Comparison of ENCODE assay signal across 8 cellular contexts in genomic region chr6:43516367-43516696, GRCh38. TPM values are rescaled to one million over a fixed set of nuclear protein-coding genes. Genes with fewer than 3 reads are reported as not detected.
DNase-seq lines count a peak whose midpoint lies in the region; ATAC-seq and TF ChIP-seq lines count a peak whose summit lies in the region.

No MANE protein-coding gene starts in this region.

- no peak for TF ChIP-seq CTCF in activated CD8-positive, alpha-beta T cell treated with anti-CD3 and anti-CD28 coated beads for 36 hours (IDR thresholded peaks at IDR 0.05)
- TF ChIP-seq CTCF in MCF 10A (IDR thresholded peaks at IDR 0.05; ENCODE audit: unreplicated experiment) (no peak), lower lobe of right lung (IDR thresholded peaks at IDR 0.05) (no peak)

- peaks cover 45% of the 10 kb centered on the region for H3K4me1 ChIP-seq in lower lobe of right lung
- no peaks in the 10 kb centered on the region for H3K4me1 ChIP-seq in urinary bladder (ENCODE audit: insufficient read depth)

- CTCF ChIA-PET in activated CD8-positive, alpha-beta T cell treated with anti-CD3 and anti-CD28 coated beads, Interleukin-2, amount 10 ng/mL, durations not matched to agents 7 days and 5 days (lab: Charles Lee) = interaction anchor here (0.8 to 5.3 kb wide), 5 partner anchors 10 to 373 kb away, joined by 3 to 43 read pairs (median 3); partner anchors contain the start of gene DNPH1
- CTCF ChIA-PET in activated CD8-positive, alpha-beta T cell treated with anti-CD3 and anti-CD28 coated beads for 36 hours (lab: Charles Lee) = interaction anchor here (1.0 to 6.5 kb wide), 4 partner anchors 10 to 92 kb away, joined by 3 to 59 read pairs (median 6); partner anchors contain the start of gene TJAP1
- CTCF ChIA-PET in MCF 10A (lab: Yijun Ruan, JAX) = interaction anchor here (1.7 to 1.9 kb wide), 2 partner anchors 9 to 20 kb away, joined by 4 to 7 read pairs; no protein-coding TSS in a partner anchor

- intact Hi-C loops in activated CD8-positive, alpha-beta T cell treated with anti-CD3 and anti-CD28 coated beads for 36 hours (cut with micrococcal nuclease) = no loop called here
- intact Hi-C loops in MCF 10A (cut with micrococcal nuclease) = loop anchor here (5.0 kb wide), 1 partner anchor 344 kb away; the partner anchor contains the start of gene SRF
- intact Hi-C loops in lower lobe of right lung (cut with DNase I) = no loop called here

- H3K9me3 Mint-ChIP-seq in activated CD8-positive, alpha-beta T cell treated with anti-CD3 and anti-CD28 coated beads, Interleukin-2, amount 10 ng/mL, durations not matched to agents 7 days and 5 days (ENCODE audit: insufficient read depth) = no peaks in the 10 kb centered on the region
- no peaks in the 10 kb centered on the region for H3K9me3 Mint-ChIP-seq in activated CD8-positive, alpha-beta T cell treated with anti-CD3 and anti-CD28 coated beads for 36 hours
- H3K9me3 Mint-ChIP-seq in MCF 10A (ENCODE audit: unreplicated experiment) = no peaks in the 10 kb centered on the region

- no peaks in the 10 kb centered on the region for H3K9me3 ChIP-seq in lower lobe of right lung

- H3K4me3 ChIP-seq in lower lobe of right lung (peak overlapping the region; percentile 97), urinary bladder (ENCODE audit: low read depth, low read length) (peak overlapping the region; percentile 82)

- no peak overlapping the region for H3K4me3 Mint-ChIP-seq in activated CD8-positive, alpha-beta T cell treated with anti-CD3 and anti-CD28 coated beads, Interleukin-2, amount 10 ng/mL, durations not matched to agents 7 days and 5 days
- H3K4me3 Mint-ChIP-seq in activated CD8-positive, alpha-beta T cell treated with anti-CD3 and anti-CD28 coated beads for 36 hours = no peak overlapping the region
- H3K4me3 Mint-ChIP-seq in MCF 10A (ENCODE audit: unreplicated experiment) = no peak overlapping the region

- no peak overlapping the region for H3K27ac Mint-ChIP-seq in activated CD8-positive, alpha-beta T cell treated with anti-CD3 and anti-CD28 coated beads, Interleukin-2, amount 10 ng/mL, durations not matched to agents 7 days and 5 days
- H3K27ac Mint-ChIP-seq in activated CD8-positive, alpha-beta T cell treated with anti-CD3 and anti-CD28 coated beads for 36 hours = no peak overlapping the region
- no peak overlapping the region for H3K27ac Mint-ChIP-seq in MCF 10A (ENCODE audit: low read depth, unreplicated experiment)

- H3K27me3 ChIP-seq in lower lobe of right lung (ENCODE audit: low read depth) = no peaks in the 10 kb centered on the region

- no peak for DNase-seq in activated CD8-positive, alpha-beta T cell treated with anti-CD3 and anti-CD28 coated beads, Interleukin-2, amount 10 ng/mL, durations not matched to agents 7 days and 5 days
- no peak for DNase-seq in activated CD8-positive, alpha-beta T cell treated with anti-CD3 and anti-CD28 coated beads for 36 hours
- DNase-seq in MCF 10A (ENCODE audit: unreplicated experiment) (no peak), lower lobe of right lung (no peak), mucosa of gallbladder (ENCODE audit: low spot score) (no peak), dermis blood vessel endothelial cell (no peak)

- peaks cover 22% of the 10 kb centered on the region for H3K4me1 Mint-ChIP-seq in activated CD8-positive, alpha-beta T cell treated with anti-CD3 and anti-CD28 coated beads, Interleukin-2, amount 10 ng/mL, durations not matched to agents 7 days and 5 days (ENCODE audit: low read depth)
- H3K4me1 Mint-ChIP-seq in activated CD8-positive, alpha-beta T cell treated with anti-CD3 and anti-CD28 coated beads for 36 hours (ENCODE audit: low read depth) = peaks cover 34% of the 10 kb centered on the region
- H3K4me1 Mint-ChIP-seq in MCF 10A (ENCODE audit: insufficient read depth, unreplicated experiment) = peaks cover 13% of the 10 kb centered on the region

- peak overlapping the region; percentile 91 for H3K27ac ChIP-seq in lower lobe of right lung
- H3K27ac ChIP-seq in urinary bladder (ENCODE audit: low read depth) = peak overlapping the region; percentile 70

- 0% methylated on average over 10 of the region's 10 CpGs for WGBS in urinary bladder

- no peaks in the 10 kb centered on the region for H3K27me3 Mint-ChIP-seq in activated CD8-positive, alpha-beta T cell treated with anti-CD3 and anti-CD28 coated beads, Interleukin-2, amount 10 ng/mL, durations not matched to agents 7 days and 5 days (ENCODE audit: low read depth)
- no peaks in the 10 kb centered on the region for H3K27me3 Mint-ChIP-seq in activated CD8-positive, alpha-beta T cell treated with anti-CD3 and anti-CD28 coated beads for 36 hours
- no peaks in the 10 kb centered on the region for H3K27me3 Mint-ChIP-seq in MCF 10A (ENCODE audit: insufficient read depth, unreplicated experiment)

- ATAC-seq in activated CD8-positive, alpha-beta T cell treated with anti-CD3 and anti-CD28 coated beads, Interleukin-2, amount 10 ng/mL, durations not matched to agents 7 days and 5 days = peak; percentile 7
- ATAC-seq in activated CD8-positive, alpha-beta T cell treated with anti-CD3 and anti-CD28 coated beads for 36 hours = no peak
- ATAC-seq in lower lobe of right lung = no peak
- ATAC-seq in activated CD4-positive, CD25-positive, alpha-beta regulatory T cell treated with anti-CD3 and anti-CD28 coated beads, Interleukin-2, amount 50 U/mL, for 24 hours = no peak

- peaks cover 70% of the 10 kb centered on the region for H3K36me3 ChIP-seq in lower lobe of right lung
- peaks cover 11% of the 10 kb centered on the region for H3K36me3 ChIP-seq in urinary bladder (ENCODE audit: insufficient read depth)

- POLR2A ChIA-PET in activated CD8-positive, alpha-beta T cell treated with anti-CD3 and anti-CD28 coated beads, Interleukin-2, amount 10 ng/mL, durations not matched to agents 7 days and 5 days (lab: Charles Lee) = interaction anchor here (0.8 to 1.9 kb wide), 6 partner anchors 9 to 587 kb away, joined by 3 to 9 read pairs (median 4); partner anchors contain the start of genes ABCC10 and TJAP1
- POLR2A ChIA-PET in activated CD8-positive, alpha-beta T cell treated with anti-CD3 and anti-CD28 coated beads for 36 hours (lab: Charles Lee) = interaction anchor here (0.6 to 8.0 kb wide), 13 partner anchors 9 to 586 kb away, joined by 3 to 91 read pairs (median 6); partner anchors contain the start of genes CNPY3, DLK2, LRRC73 and POLH
- POLR2A ChIA-PET in MCF 10A (lab: Yijun Ruan, JAX) = interaction anchor here (0.6 to 3.8 kb wide), 20 partner anchors 10 to 518 kb away, joined by 3 to 27 read pairs (median 7); partner anchors contain the start of genes ABCC10, DLK2, DNPH1 and GTPBP2

- peaks cover 38% of the 10 kb centered on the region for H3K36me3 Mint-ChIP-seq in activated CD8-positive, alpha-beta T cell treated with anti-CD3 and anti-CD28 coated beads, Interleukin-2, amount 10 ng/mL, durations not matched to agents 7 days and 5 days (ENCODE audit: low read depth)
- H3K36me3 Mint-ChIP-seq in activated CD8-positive, alpha-beta T cell treated with anti-CD3 and anti-CD28 coated beads for 36 hours (ENCODE audit: low read depth) = peaks cover 25% of the 10 kb centered on the region
- H3K36me3 Mint-ChIP-seq in MCF 10A (ENCODE audit: insufficient read depth, unreplicated experiment) = peaks cover 34% of the 10 kb centered on the region

- BruUV-seq in MCF 10A (replicated peaks; lab: Mats Ljungman, UMichigan) = TSS peak; percentile 62

RNA-seq across cellular contexts. Expression of gene YIPF3, which starts 0.4 kb away (rescaled TPM):
- 10 to 100 TPM; 55.6 to 59.0 TPM for total RNA-seq in activated CD8-positive, alpha-beta T cell treated with anti-CD3 and anti-CD28 coated beads, Interleukin-2, amount 10 ng/mL, durations not matched to agents 7 days and 5 days
- 10 to 100 TPM; 32.6 to 33.9 TPM for total RNA-seq in activated CD8-positive, alpha-beta T cell treated with anti-CD3 and anti-CD28 coated beads for 36 hours
- total RNA-seq in MCF 10A (2022) (65.1 and 72.9 TPM in 2 replicates), lower lobe of right lung (103 TPM), urinary bladder (54.9 TPM), mucosa of gallbladder (155 TPM), dermis blood vessel endothelial cell (135 and 149 TPM in 2 replicates)
- 118 TPM for polyA plus RNA-seq in urinary bladder

RNA-seq across cellular contexts. Expression of gene POLR1C, which starts 0.6 kb away (rescaled TPM):
- 10 to 100 TPM; 34.7 to 35.4 TPM for total RNA-seq in activated CD8-positive, alpha-beta T cell treated with anti-CD3 and anti-CD28 coated beads, Interleukin-2, amount 10 ng/mL, durations not matched to agents 7 days and 5 days
- total RNA-seq in activated CD8-positive, alpha-beta T cell treated with anti-CD3 and anti-CD28 coated beads for 36 hours = 10 to 100 TPM; 43.1 to 50.5 TPM
- 54.9 and 63.6 TPM in 2 replicates for total RNA-seq in MCF 10A (2022)
- 26.1 TPM for total RNA-seq in lower lobe of right lung
- total RNA-seq in urinary bladder = 29.4 TPM
- polyA plus RNA-seq in urinary bladder = 36.9 TPM
- total RNA-seq in mucosa of gallbladder = 33.8 TPM
- total RNA-seq in dermis blood vessel endothelial cell = 21.3 and 36.2 TPM in 2 replicates

RNA-seq across cellular contexts. Expression of gene LRRC73, which starts 6.2 kb away (rescaled TPM):
- under 1 TPM; 0.26 to 0.55 TPM for total RNA-seq in activated CD8-positive, alpha-beta T cell treated with anti-CD3 and anti-CD28 coated beads, Interleukin-2, amount 10 ng/mL, durations not matched to agents 7 days and 5 days
- total RNA-seq in activated CD8-positive, alpha-beta T cell treated with anti-CD3 and anti-CD28 coated beads for 36 hours = under 1 TPM; 0.11 to 0.18 TPM
- 0.37 and 1.2 TPM in 2 replicates for total RNA-seq in MCF 10A (2022)
- total RNA-seq in lower lobe of right lung = 1.6 TPM
- total RNA-seq in urinary bladder = not detected
- 0.24 TPM for polyA plus RNA-seq in urinary bladder
- total RNA-seq in mucosa of gallbladder = 7.0 TPM
- total RNA-seq in dermis blood vessel endothelial cell = 0.14 and 0.17 TPM in 2 replicates

RNA-seq across cellular contexts. Expression of gene TJAP1, which starts 39.0 kb away (rescaled TPM):
- total RNA-seq in activated CD8-positive, alpha-beta T cell treated with anti-CD3 and anti-CD28 coated beads, Interleukin-2, amount 10 ng/mL, durations not matched to agents 7 days and 5 days = 10 to 100 TPM; 34.7 to 35.5 TPM
- total RNA-seq in activated CD8-positive, alpha-beta T cell treated with anti-CD3 and anti-CD28 coated beads for 36 hours = 10 to 100 TPM; 30.2 to 32.9 TPM
- total RNA-seq in MCF 10A (2022) (70.9 and 78.9 TPM in 2 replicates), lower lobe of right lung (34.3 TPM), urinary bladder (10.5 TPM), mucosa of gallbladder (41.0 TPM), dermis blood vessel endothelial cell (12.6 and 17.9 TPM in 2 replicates)
- polyA plus RNA-seq in urinary bladder = 29.7 TPM

RNA-seq across cellular contexts. Expression of gene XPO5, which starts 59.5 kb away (rescaled TPM):
- 10 to 100 TPM; 57.6 to 62.1 TPM for total RNA-seq in activated CD8-positive, alpha-beta T cell treated with anti-CD3 and anti-CD28 coated beads, Interleukin-2, amount 10 ng/mL, durations not matched to agents 7 days and 5 days
- total RNA-seq in activated CD8-positive, alpha-beta T cell treated with anti-CD3 and anti-CD28 coated beads for 36 hours = 10 to 100 TPM; 92.3 to 92.6 TPM
- total RNA-seq in MCF 10A (2022) (92.0 and 98.6 TPM in 2 replicates), lower lobe of right lung (29.9 TPM), urinary bladder (23.8 TPM), mucosa of gallbladder (31.6 TPM), dermis blood vessel endothelial cell (27.2 and 30.6 TPM in 2 replicates)
- 12.6 TPM for polyA plus RNA-seq in urinary bladder
